In the genomic region with DNA sequence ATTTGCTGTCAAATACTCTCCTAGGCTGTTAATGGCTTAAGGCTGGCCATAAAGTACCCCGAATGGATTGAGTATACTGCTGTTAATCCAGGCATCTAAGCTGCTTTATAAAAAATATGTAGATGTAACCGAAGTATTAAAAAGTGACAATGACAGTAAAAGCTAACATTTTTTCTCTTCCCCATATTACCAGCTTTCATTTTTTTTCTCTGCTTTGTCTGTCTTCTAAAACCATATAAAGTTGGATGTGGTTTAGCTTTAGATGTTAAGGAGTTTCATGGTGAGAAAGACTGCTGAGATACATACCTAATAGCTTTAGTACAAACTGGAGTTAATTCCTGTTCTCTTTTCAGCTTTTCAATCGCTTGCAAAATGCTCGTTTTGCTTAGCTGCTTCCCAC, we compare ENCODE assay signal across 2 cellular contexts.
TF ChIP-seq lines count a peak whose summit lies in the region.

No MANE protein-coding gene starts in this region.

TF ChIP-seq in SK-N-SH, 30 proteins besides CTCF, POLR2A, EP300 and RAD21 (continued from another document):
- TF ChIP-seq, protein P1, sequence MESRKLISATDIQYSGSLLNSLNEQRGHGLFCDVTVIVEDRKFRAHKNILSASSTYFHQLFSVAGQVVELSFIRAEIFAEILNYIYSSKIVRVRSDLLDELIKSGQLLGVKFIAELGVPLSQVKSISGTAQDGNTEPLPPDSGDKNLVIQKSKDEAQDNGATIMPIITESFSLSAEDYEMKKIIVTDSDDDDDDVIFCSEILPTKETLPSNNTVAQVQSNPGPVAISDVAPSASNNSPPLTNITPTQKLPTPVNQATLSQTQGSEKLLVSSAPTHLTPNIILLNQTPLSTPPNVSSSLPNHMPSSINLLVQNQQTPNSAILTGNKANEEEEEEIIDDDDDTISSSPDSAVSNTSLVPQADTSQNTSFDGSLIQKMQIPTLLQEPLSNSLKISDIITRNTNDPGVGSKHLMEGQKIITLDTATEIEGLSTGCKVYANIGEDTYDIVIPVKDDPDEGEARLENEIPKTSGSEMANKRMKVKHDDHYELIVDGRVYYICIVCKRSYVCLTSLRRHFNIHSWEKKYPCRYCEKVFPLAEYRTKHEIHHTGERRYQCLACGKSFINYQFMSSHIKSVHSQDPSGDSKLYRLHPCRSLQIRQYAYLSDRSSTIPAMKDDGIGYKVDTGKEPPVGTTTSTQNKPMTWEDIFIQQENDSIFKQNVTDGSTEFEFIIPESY (IDR thresholded peaks at IDR 0.05; ENCODE audit: borderline replicate concordance, low read depth) = no peak
- TF ChIP-seq ELF1 (IDR thresholded peaks at IDR 0.05) (no peak), RFX5 (IDR thresholded peaks at IDR 0.05; ENCODE audit: low read length) (no peak), NFIC (IDR thresholded peaks at IDR 0.05; ENCODE audit: borderline replicate concordance) (no peak), POLR2AphosphoS5 (IDR thresholded peaks at IDR 0.05; ENCODE audit: low read depth, low read length) (no peak), FOXJ3 (CRISPR knock-in tag; IDR thresholded peaks at IDR 0.05) (no peak), RCOR1 (IDR thresholded peaks at IDR 0.05; ENCODE audit: low read length) (no peak), TCF12 (IDR thresholded peaks at IDR 0.05) (no peak), YY1 (IDR thresholded peaks at IDR 0.05; ENCODE audit: low read depth) (no peak), RXRA (IDR thresholded peaks at IDR 0.05; ENCODE audit: borderline replicate concordance, low read depth) (no peak), MEF2A (IDR thresholded peaks at IDR 0.05; ENCODE audit: borderline replicate concordance, low read depth) (no peak)
- TF ChIP-seq, protein P2, sequence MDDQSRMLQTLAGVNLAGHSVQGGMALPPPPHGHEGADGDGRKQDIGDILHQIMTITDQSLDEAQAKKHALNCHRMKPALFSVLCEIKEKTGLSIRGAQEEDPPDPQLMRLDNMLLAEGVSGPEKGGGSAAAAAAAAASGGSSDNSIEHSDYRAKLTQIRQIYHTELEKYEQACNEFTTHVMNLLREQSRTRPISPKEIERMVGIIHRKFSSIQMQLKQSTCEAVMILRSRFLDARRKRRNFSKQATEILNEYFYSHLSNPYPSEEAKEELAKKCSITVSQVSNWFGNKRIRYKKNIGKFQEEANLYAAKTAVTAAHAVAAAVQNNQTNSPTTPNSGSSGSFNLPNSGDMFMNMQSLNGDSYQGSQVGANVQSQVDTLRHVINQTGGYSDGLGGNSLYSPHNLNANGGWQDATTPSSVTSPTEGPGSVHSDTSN (IDR thresholded peaks at IDR 0.05) = no peak
- TF ChIP-seq, protein P3, sequence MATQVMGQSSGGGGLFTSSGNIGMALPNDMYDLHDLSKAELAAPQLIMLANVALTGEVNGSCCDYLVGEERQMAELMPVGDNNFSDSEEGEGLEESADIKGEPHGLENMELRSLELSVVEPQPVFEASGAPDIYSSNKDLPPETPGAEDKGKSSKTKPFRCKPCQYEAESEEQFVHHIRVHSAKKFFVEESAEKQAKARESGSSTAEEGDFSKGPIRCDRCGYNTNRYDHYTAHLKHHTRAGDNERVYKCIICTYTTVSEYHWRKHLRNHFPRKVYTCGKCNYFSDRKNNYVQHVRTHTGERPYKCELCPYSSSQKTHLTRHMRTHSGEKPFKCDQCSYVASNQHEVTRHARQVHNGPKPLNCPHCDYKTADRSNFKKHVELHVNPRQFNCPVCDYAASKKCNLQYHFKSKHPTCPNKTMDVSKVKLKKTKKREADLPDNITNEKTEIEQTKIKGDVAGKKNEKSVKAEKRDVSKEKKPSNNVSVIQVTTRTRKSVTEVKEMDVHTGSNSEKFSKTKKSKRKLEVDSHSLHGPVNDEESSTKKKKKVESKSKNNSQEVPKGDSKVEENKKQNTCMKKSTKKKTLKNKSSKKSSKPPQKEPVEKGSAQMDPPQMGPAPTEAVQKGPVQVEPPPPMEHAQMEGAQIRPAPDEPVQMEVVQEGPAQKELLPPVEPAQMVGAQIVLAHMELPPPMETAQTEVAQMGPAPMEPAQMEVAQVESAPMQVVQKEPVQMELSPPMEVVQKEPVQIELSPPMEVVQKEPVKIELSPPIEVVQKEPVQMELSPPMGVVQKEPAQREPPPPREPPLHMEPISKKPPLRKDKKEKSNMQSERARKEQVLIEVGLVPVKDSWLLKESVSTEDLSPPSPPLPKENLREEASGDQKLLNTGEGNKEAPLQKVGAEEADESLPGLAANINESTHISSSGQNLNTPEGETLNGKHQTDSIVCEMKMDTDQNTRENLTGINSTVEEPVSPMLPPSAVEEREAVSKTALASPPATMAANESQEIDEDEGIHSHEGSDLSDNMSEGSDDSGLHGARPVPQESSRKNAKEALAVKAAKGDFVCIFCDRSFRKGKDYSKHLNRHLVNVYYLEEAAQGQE (IDR thresholded peaks at IDR 0.05; ENCODE audit: low read depth, low read length) = no peak

TF ChIP-seq in SK-N-SH treated with all-trans-retinoic acid at 6 μM for 48 hours, 23 proteins besides CTCF, POLR2A, EP300 and RAD21 (continued from another document):
- TF ChIP-seq, protein P4, sequence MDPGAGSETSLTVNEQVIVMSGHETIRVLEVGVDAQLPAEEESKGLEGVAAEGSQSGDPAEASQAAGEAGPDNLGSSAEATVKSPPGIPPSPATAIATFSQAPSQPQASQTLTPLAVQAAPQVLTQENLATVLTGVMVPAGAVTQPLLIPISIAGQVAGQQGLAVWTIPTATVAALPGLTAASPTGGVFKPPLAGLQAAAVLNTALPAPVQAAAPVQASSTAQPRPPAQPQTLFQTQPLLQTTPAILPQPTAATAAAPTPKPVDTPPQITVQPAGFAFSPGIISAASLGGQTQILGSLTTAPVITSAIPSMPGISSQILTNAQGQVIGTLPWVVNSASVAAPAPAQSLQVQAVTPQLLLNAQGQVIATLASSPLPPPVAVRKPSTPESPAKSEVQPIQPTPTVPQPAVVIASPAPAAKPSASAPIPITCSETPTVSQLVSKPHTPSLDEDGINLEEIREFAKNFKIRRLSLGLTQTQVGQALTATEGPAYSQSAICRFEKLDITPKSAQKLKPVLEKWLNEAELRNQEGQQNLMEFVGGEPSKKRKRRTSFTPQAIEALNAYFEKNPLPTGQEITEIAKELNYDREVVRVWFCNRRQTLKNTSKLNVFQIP (CRISPR knock-in tag; IDR thresholded peaks at IDR 0.05; ENCODE audit: borderline replicate concordance, low read depth) = no peak
